Comparison of ENCODE assay signal across 11 cellular contexts in the genomic region with DNA sequence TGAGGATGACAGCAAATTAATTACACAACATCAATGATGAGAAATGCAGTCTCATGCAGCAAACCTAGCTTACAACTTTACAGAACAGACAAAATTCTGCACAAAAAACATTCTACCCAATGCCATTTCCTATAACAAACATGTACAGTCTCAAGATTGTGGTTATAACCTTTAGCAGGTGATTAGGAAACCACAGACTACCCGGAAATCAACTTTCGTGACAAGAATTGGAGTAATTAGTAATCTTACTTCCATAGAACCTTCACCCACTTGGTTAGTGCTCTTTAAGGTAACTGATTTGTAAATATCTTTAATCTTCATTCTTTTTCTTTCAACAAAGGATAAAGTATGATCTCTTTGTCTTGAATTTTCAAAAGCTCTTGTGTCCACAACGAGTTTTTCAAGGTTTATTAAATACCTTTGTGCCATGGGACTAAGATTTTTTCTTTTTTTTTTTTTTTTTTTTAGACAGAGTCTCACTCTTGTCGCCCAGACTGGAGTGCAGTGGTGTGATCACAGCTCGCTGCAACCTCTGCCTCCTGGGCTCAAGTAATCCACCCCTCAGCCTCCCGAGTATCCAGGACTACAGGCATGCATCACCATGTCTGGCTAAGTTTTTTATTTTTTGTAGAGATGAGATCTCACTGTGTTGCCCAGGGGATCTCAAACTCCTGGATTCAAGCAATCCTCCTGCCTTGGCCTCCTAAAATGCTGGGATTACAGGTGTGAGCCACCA.
DNase-seq lines count a peak whose midpoint lies in the region; TF ChIP-seq lines count a peak whose summit lies in the region.
"Had no signal": no experiment of that assay in that cellular context is flagged by ENCODE, and none has a peak within 500 bp of the region (broad histone marks: within the 10 kb centered on the region; RNA-seq: fewer than 3 reads in every experiment).

No MANE protein-coding gene starts in this region.

- H3K27ac Mint-ChIP-seq in mesothelial cell of epicardium (peak overlapping the region; percentile 14), type B pancreatic cell (peak overlapping the region; percentile 86)

- H3K36me3 Mint-ChIP-seq in mesothelial cell of epicardium, result no peaks in the 10 kb centered on the region
- peaks cover 3% of the 10 kb centered on the region for H3K36me3 Mint-ChIP-seq in type B pancreatic cell

- H3K9me3 ChIP-seq in thyroid gland, result no peaks in the 10 kb centered on the region
- H3K9me3 ChIP-seq: gastrocnemius medialis, right lobe of liver had no signal

- peak; percentile 42 for DNase-seq in stimulated activated CD4-positive, alpha-beta T cell treated with anti-CD3 and anti-CD28 coated beads, Interleukin-1b, Interleukin-23, amount 100 ng/mL, for 48 hours
- no peak for DNase-seq in stimulated activated CD4-positive, alpha-beta T cell treated with anti-CD3 and anti-CD28 coated beads, Interleukin-2, amount 100 ng/mL, for 24 hours
- peak; percentile 27 for DNase-seq in activated effector memory CD4-positive, alpha-beta T cell treated with Interleukin-2 at 50 U/mL for 16 hours
- DNase-seq in mesothelial cell of epicardium (ENCODE audit: low spot score in 2 of 2, unreplicated experiment in 2 of 2) (no peak), type B pancreatic cell (ENCODE audit: extremely low spot score, unreplicated experiment) (no peak), AG08395 (ENCODE audit: low spot score) (no peak), thyroid gland (no peak), SKM-1 treated with dmso at 0.1 percent for 144 hours (lab: John Stamatoyannopoulos, UW; ENCODE audit: unreplicated experiment) (no peak)
- DNase-seq: AML-193, gastrocnemius medialis, right lobe of liver had no signal

- TF ChIP-seq POLR2A in thyroid gland (IDR thresholded peaks at IDR 0.05), result no peak

- H3K4me3 ChIP-seq in thyroid gland (replicated peaks in 1 of 3), result no peak overlapping the region
- H3K4me3 ChIP-seq: gastrocnemius medialis, right lobe of liver had no signal

- H3K4me1 Mint-ChIP-seq in mesothelial cell of epicardium (peaks cover 13% of the 10 kb centered on the region), type B pancreatic cell (ENCODE audit: unreplicated experiment) (no peaks in the 10 kb centered on the region)

- H3K27me3 Mint-ChIP-seq in mesothelial cell of epicardium (ENCODE audit: low read depth), result no peaks in the 10 kb centered on the region
- no peaks in the 10 kb centered on the region for H3K27me3 Mint-ChIP-seq in type B pancreatic cell

- H3K27me3 ChIP-seq in thyroid gland, result no peaks in the 10 kb centered on the region
- H3K27me3 ChIP-seq: gastrocnemius medialis, right lobe of liver had no signal

- no peaks in the 10 kb centered on the region for H3K36me3 ChIP-seq in thyroid gland
- H3K36me3 ChIP-seq: right lobe of liver had no signal

- no peak for TF ChIP-seq CTCF in mesothelial cell of epicardium (IDR thresholded peaks at IDR 0.05; ENCODE audit: unreplicated experiment)
- no peak for TF ChIP-seq CTCF in type B pancreatic cell (conservative IDR thresholded peaks at IDR 0.05)
- no peak for TF ChIP-seq CTCF in thyroid gland (IDR thresholded peaks at IDR 0.05)

- no peaks in the 10 kb centered on the region for H3K4me1 ChIP-seq in thyroid gland
- H3K4me1 ChIP-seq: right lobe of liver had no signal

- intact Hi-C loops in thyroid gland (cut with DNase I), result loop anchor here (10.0 kb wide), 1 partner anchor 406 kb away; no protein-coding TSS in a partner anchor

- no peak overlapping the region for H3K27ac ChIP-seq in thyroid gland
- H3K27ac ChIP-seq: right lobe of liver had no signal

- H3K4me3 Mint-ChIP-seq in mesothelial cell of epicardium (no peak overlapping the region), type B pancreatic cell (no peak overlapping the region)

- H3K9me3 Mint-ChIP-seq in mesothelial cell of epicardium, result peaks cover 8% of the 10 kb centered on the region
- no peaks in the 10 kb centered on the region for H3K9me3 Mint-ChIP-seq in type B pancreatic cell

- 52 to 54% methylated on average over 6 of the region's 6 CpGs for WGBS in thyroid gland, 2 donors

Comparison
In these comparisons a context has a peak if more than half of its experiments do, and no peak if none do; other contexts are left out.
1. DNase-seq: peak in stimulated activated CD4-positive, alpha-beta T cell treated with anti-CD3 and anti-CD28 coated beads, Interleukin-1b, Interleukin-23, amount 100 ng/mL, for 48 hours (single experiment) and activated effector memory CD4-positive, alpha-beta T cell treated with Interleukin-2 at 50 U/mL for 16 hours (single experiment); none in stimulated activated CD4-positive, alpha-beta T cell treated with anti-CD3 and anti-CD28 coated beads, Interleukin-2, amount 100 ng/mL, for 24 hours (0 of 2), mesothelial cell of epicardium (0 of 2), type B pancreatic cell (single experiment), AG08395 (single experiment), thyroid gland (0 of 2) and SKM-1 treated with dmso at 0.1 percent for 144 hours (single experiment).